Comparison of ENCODE assay signal across 12 cellular contexts in the genomic region with DNA sequence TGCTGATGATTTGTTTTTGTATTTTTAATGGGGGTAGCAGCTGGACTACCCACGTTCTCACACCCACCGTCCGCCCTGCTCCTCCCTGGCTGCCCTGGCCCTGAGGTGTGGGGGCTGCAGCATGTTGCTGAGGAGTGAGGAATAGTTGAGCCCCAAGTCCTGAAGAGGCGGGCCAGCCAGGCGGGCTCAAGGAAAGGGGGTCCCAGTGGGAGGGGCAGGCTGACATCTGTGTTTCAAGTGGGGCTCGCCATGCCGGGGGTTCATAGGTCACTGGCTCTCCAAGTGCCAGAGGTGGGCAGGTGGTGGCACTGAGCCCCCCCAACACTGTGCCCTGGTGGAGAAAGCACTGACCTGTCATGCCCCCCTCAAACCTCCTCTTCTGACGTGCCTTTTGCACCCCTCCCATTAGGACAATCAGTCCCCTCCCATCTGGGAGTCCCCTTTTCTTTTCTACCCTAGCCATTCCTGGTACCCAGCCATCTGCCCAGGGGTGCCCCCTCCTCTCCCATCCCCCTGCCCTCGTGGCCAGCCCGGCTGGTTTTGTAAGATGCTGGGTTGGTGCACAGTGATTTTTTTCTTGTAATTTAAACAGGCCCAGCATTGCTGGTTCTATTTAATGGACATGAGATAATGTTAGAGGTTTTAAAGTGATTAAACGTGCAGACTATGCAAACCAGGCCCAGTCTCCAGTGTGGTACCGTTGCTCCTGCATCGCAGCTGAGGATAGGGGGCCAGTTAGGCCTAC. TPM values are rescaled to one million over a fixed set of nuclear protein-coding genes. Genes with fewer than 3 reads are reported as not detected.
DNase-seq lines count a peak whose midpoint lies in the region; ATAC-seq and TF ChIP-seq lines count a peak whose summit lies in the region.
"Had no signal": no experiment of that assay in that cellular context is flagged by ENCODE, and none has a peak within 500 bp of the region (broad histone marks: within the 10 kb centered on the region; RNA-seq: fewer than 3 reads in every experiment).

No MANE protein-coding gene starts in this region.

- H3K36me3 Mint-ChIP-seq in activated naive CD8-positive, alpha-beta T cell treated with anti-CD3 and anti-CD28 coated beads, Interleukin-2, amount 50 U/mL, for 24 hours (ENCODE audit: low read depth), result peaks cover 16% of the 10 kb centered on the region
- H3K36me3 Mint-ChIP-seq in T-cell, result peaks cover 23% of the 10 kb centered on the region

- no peak overlapping the region for H3K4me3 ChIP-seq in HUES6 (ENCODE audit: low read depth, low read length)
- H3K4me3 ChIP-seq in liver (ENCODE audit: low read depth in 1 of 3, low read length in 3 of 3), result no peak overlapping the region

- H3K36me3 ChIP-seq in HUES6 (ENCODE audit: control insufficient read depth, insufficient read depth, low read length) (peaks cover 40% of the 10 kb centered on the region), liver (ENCODE audit: control insufficient read depth in 4 of 4, insufficient read depth in 3 of 4, low read depth in 1 of 4, low read length in 3 of 4) (peaks cover 14 to 45% (median 25%) of the 10 kb centered on the region in 4 donors)

- peaks cover 25% of the 10 kb centered on the region for H3K4me1 ChIP-seq in HUES6 (ENCODE audit: control insufficient read depth, insufficient read depth, low read length)
- peaks cover 14 to 77% (median 64%) of the 10 kb centered on the region in 4 donors for H3K4me1 ChIP-seq in liver (ENCODE audit: control insufficient read depth in 4 of 4, insufficient read depth in 4 of 4, low read length in 3 of 4)

- peak; percentile 9 for ATAC-seq in activated naive CD8-positive, alpha-beta T cell treated with anti-CD3 and anti-CD28 coated beads, Interleukin-2, amount 50 U/mL, for 24 hours
- ATAC-seq in HG03521 (IDR thresholded peaks at IDR 0.05; ENCODE audit: unreplicated experiment) (no peak), T-cell (replicated peaks in 1 of 4) (no peak)
- ATAC-seq: esophagus mucosa had no signal

- H3K9me3 ChIP-seq in HUES6 (ENCODE audit: control insufficient read depth, insufficient read depth, low read depth, low read length), result no peaks in the 10 kb centered on the region
- no peaks in the 10 kb centered on the region for H3K9me3 ChIP-seq in liver (ENCODE audit: control insufficient read depth in 4 of 4, low read length in 3 of 4)

- POLR2A ChIA-PET in T-cell (lab: Charles Lee), result interaction anchor here in 1 of 2 donors (0.6 kb wide), 1 partner anchor 379 kb away, joined by 3 read pairs; no protein-coding TSS in a partner anchor

- no peak for TF ChIP-seq CTCF in liver (IDR thresholded peaks at IDR 0.05; ENCODE audit: low read depth, low read length, missing input control)

- H3K27ac Mint-ChIP-seq in activated naive CD8-positive, alpha-beta T cell treated with anti-CD3 and anti-CD28 coated beads, Interleukin-2, amount 50 U/mL, for 24 hours, result no peak overlapping the region
- no peak overlapping the region for H3K27ac Mint-ChIP-seq in T-cell

- 61% methylated on average over 13 of the region's 13 CpGs for WGBS in liver

- peaks cover 19% of the 10 kb centered on the region for H3K4me1 Mint-ChIP-seq in activated naive CD8-positive, alpha-beta T cell treated with anti-CD3 and anti-CD28 coated beads, Interleukin-2, amount 50 U/mL, for 24 hours
- H3K4me1 Mint-ChIP-seq in T-cell, result peaks cover 5 to 17% (median 16%) of the 10 kb centered on the region in 3 donors

- CTCF ChIA-PET in T-cell (lab: Charles Lee), result no interaction called here

- H3K9me3 Mint-ChIP-seq in activated naive CD8-positive, alpha-beta T cell treated with anti-CD3 and anti-CD28 coated beads, Interleukin-2, amount 50 U/mL, for 24 hours, result no peaks in the 10 kb centered on the region
- H3K9me3 Mint-ChIP-seq in T-cell, result no peaks in the 10 kb centered on the region

- H3K27me3 Mint-ChIP-seq in activated naive CD8-positive, alpha-beta T cell treated with anti-CD3 and anti-CD28 coated beads, Interleukin-2, amount 50 U/mL, for 24 hours, result peaks cover 4% of the 10 kb centered on the region
- peaks cover 4 to 7% of the 10 kb centered on the region in 2 donors for H3K27me3 Mint-ChIP-seq in T-cell

- no peaks in the 10 kb centered on the region for H3K27me3 ChIP-seq in HUES6 (ENCODE audit: control insufficient read depth, insufficient read depth, low read length)
- H3K27me3 ChIP-seq in liver (ENCODE audit: control insufficient read depth in 4 of 4, insufficient read depth in 4 of 4, low read length in 3 of 4), result no peaks in the 10 kb centered on the region

- no peak overlapping the region for H3K9ac ChIP-seq in HUES6 (ENCODE audit: low read length)
- peak overlapping the region in 1 of 2 donors; percentile 12 for H3K9ac ChIP-seq in liver (ENCODE audit: low read depth in 1 of 2, low read length in 2 of 2)

- no peak overlapping the region for H3K4me3 Mint-ChIP-seq in activated naive CD8-positive, alpha-beta T cell treated with anti-CD3 and anti-CD28 coated beads, Interleukin-2, amount 50 U/mL, for 24 hours
- H3K4me3 Mint-ChIP-seq in T-cell, result no peak overlapping the region

- H3K27ac ChIP-seq in HUES6 (ENCODE audit: low read depth, low read length) (peak overlapping the region; percentile 67; the same call in 1 of the 2 replicates), liver (ENCODE audit: low read depth in 1 of 2, low read length in 2 of 2) (peak overlapping the region; percentile 90)

- TF ChIP-seq RAD21 in liver (IDR thresholded peaks at IDR 0.05), result no peak

- DNase-seq in activated naive CD8-positive, alpha-beta T cell treated with anti-CD3 and anti-CD28 coated beads, Interleukin-2, amount 50 U/mL, for 24 hours, result no peak
- DNase-seq in stimulated activated CD8-positive, alpha-beta memory T cell treated with anti-CD3 and anti-CD28 coated beads, Interleukin-4, amount 100 ng/mL, for 48 hours, result peak; percentile 36
- no peak for DNase-seq in activated effector memory CD4-positive, alpha-beta T cell treated with anti-CD3 and anti-CD28 coated beads, Interleukin-2, amount 50 U/mL, for 16 hours
- DNase-seq in AG08395 (ENCODE audit: low spot score), result no peak
- DNase-seq in T-cell, result no peak
- DNase-seq: activated naive CD4-positive, alpha-beta T cell treated with anti-CD3 and anti-CD28 coated beads, Interleukin-2, amount 50 U/mL, for 16 hours; NCI-H510A; stimulated activated CD4-positive, alpha-beta T cell treated with anti-CD3 and anti-CD28 coated beads, Interleukin-4, amount 100 ng/mL, for 24 hours had no signal

TF ChIP-seq in liver, 16 proteins besides CTCF, POLR2A, EP300 and RAD21:
- TF ChIP-seq, protein P1, sequence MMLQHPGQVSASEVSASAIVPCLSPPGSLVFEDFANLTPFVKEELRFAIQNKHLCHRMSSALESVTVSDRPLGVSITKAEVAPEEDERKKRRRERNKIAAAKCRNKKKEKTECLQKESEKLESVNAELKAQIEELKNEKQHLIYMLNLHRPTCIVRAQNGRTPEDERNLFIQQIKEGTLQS (IDR thresholded peaks at IDR 0.05), result no peak
- no peak for TF ChIP-seq FOXA2 (IDR thresholded peaks at IDR 0.05)
- no peak for TF ChIP-seq TAF1 (conservative IDR thresholded peaks at IDR 0.05)
- TF ChIP-seq, protein P2, sequence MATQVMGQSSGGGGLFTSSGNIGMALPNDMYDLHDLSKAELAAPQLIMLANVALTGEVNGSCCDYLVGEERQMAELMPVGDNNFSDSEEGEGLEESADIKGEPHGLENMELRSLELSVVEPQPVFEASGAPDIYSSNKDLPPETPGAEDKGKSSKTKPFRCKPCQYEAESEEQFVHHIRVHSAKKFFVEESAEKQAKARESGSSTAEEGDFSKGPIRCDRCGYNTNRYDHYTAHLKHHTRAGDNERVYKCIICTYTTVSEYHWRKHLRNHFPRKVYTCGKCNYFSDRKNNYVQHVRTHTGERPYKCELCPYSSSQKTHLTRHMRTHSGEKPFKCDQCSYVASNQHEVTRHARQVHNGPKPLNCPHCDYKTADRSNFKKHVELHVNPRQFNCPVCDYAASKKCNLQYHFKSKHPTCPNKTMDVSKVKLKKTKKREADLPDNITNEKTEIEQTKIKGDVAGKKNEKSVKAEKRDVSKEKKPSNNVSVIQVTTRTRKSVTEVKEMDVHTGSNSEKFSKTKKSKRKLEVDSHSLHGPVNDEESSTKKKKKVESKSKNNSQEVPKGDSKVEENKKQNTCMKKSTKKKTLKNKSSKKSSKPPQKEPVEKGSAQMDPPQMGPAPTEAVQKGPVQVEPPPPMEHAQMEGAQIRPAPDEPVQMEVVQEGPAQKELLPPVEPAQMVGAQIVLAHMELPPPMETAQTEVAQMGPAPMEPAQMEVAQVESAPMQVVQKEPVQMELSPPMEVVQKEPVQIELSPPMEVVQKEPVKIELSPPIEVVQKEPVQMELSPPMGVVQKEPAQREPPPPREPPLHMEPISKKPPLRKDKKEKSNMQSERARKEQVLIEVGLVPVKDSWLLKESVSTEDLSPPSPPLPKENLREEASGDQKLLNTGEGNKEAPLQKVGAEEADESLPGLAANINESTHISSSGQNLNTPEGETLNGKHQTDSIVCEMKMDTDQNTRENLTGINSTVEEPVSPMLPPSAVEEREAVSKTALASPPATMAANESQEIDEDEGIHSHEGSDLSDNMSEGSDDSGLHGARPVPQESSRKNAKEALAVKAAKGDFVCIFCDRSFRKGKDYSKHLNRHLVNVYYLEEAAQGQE (IDR thresholded peaks at IDR 0.05), result no peak
- no peak for TF ChIP-seq YY1 (IDR thresholded peaks at IDR 0.05)
- no peak for TF ChIP-seq EGR1 (IDR thresholded peaks at IDR 0.05; ENCODE audit: low read depth in 2 of 2)
TF ChIP-seq in liver: peak in this region for 0.

RNA-seq across cellular contexts. Expression of a gene that starts 1.4 kb away (rescaled TPM):
- total RNA-seq in liver (10 to 100 TPM; 42.8 to 43.1 TPM), T-cell (1 to 10 TPM; 3.2 to 5.2 (median 4.3) TPM)
- 10 to 100 TPM; 12.1 to 14.7 TPM for polyA plus RNA-seq in liver

RNA-seq across cellular contexts. Expression of a gene that starts 14.6 kb away (rescaled TPM):
- 100 to 1,000 TPM; 124 to 204 TPM for total RNA-seq in liver
- 100 to 1,000 TPM; 102 to 258 TPM for polyA plus RNA-seq in liver
- total RNA-seq in T-cell, result 10 to 100 TPM; 52.8 to 74.0 (median 61.4) TPM

RNA-seq across cellular contexts. Expression of a gene that starts 20.1 kb away (rescaled TPM):
- 100 to 1,000 TPM in 1 of 2 donors, 10 to 100 TPM in 1; 73.9 to 111 TPM for total RNA-seq in liver
- polyA plus RNA-seq in liver, result 10 to 100 TPM; 17.3 to 27.8 TPM
- 100 to 1,000 TPM; 119 to 158 (median 142) TPM for total RNA-seq in T-cell

RNA-seq across cellular contexts. Expression of a gene that starts 49.4 kb away (rescaled TPM):
- total RNA-seq in liver (10 to 100 TPM; 12.5 to 15.3 TPM), T-cell (10 to 100 TPM; 14.4 to 28.6 (median 26.2) TPM)
- polyA plus RNA-seq in liver, result 10 to 100 TPM; 12.9 to 15.4 TPM

RNA-seq across cellular contexts. Expression of a gene that starts 52.1 kb away (rescaled TPM):
- 10 to 100 TPM; 30.4 to 31.2 TPM for total RNA-seq in liver
- 10 to 100 TPM; 13.9 to 19.5 TPM for polyA plus RNA-seq in liver
- total RNA-seq in T-cell, result 10 to 100 TPM; 39.4 to 80.3 (median 72.2) TPM

Comparison
In these comparisons a context has a peak if more than half of its experiments do, and no peak if none do; other contexts are left out.
1. RNA of a gene that starts 1.4 kb away (total RNA-seq): 42.8 to 43.1 TPM in liver; 3.2 to 5.2 TPM in T-cell; every median in the first group is over 4 times any median in the second.